In the genomic region with DNA sequence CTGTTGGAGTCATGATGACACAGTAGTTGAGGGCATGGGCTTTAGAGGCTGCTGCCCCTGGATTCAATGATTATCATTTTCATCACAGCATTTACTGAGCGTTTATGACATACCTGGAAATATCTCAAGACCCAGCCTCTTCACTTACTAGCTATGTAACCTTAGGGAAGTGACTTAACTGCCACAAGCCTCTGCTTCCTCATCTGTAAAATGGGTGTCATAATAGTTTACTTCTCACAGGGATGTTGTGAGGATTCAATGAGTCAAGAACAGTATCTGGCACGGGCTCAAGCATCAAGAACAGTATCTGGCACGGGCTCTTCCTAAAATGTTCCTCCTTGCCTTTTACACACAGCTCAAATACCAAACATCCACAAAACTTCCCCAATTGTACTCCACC, we compare ENCODE assay signal across 15 cellular contexts. TPM values are rescaled to one million over a fixed set of nuclear protein-coding genes. Genes with fewer than 3 reads are reported as not detected.
DNase-seq lines count a peak whose midpoint lies in the region; ATAC-seq, FAIRE-seq and TF ChIP-seq lines count a peak whose summit lies in the region.
"Had no signal": no experiment of that assay in that cellular context is flagged by ENCODE, and none has a peak within 500 bp of the region (broad histone marks: within the 10 kb centered on the region; RNA-seq: fewer than 3 reads in every experiment).

No MANE protein-coding gene starts in this region.

- H3K27ac ChIP-seq in breast epithelium (no peak overlapping the region), K562 (ENCODE audit: extremely low read depth, low read depth, low read length) (no peak overlapping the region), esophagus squamous epithelium (peak overlapping the region in 3 of 4 donors; percentile 62 to 78 (median 73))

- WGBS in K562 (ENCODE audit: insufficient coverage, low coverage, missing lambda C conversion rate), result 2% methylated on average over 3 of the region's 3 CpGs
- 49 to 64% methylated on average over 3 of the region's 3 CpGs for WGBS in esophagus squamous epithelium, 2 donors

- no peaks in the 10 kb centered on the region for H3K9me1 ChIP-seq in K562 (ENCODE audit: control insufficient read depth, insufficient read depth, low read length)

- H3K79me2 ChIP-seq in K562 (ENCODE audit: control insufficient read depth, insufficient read depth, low read length), result no peaks in the 10 kb centered on the region

- H3K27me3 Mint-ChIP-seq in MCF 10A (ENCODE audit: insufficient read depth, unreplicated experiment) (no peaks in the 10 kb centered on the region), glutamatergic neuron (ENCODE audit: unreplicated experiment) (peaks cover 2% of the 10 kb centered on the region)

- no peak for ATAC-seq in K562
- ATAC-seq: HCT116 had no signal

- H3K36me3 ChIP-seq in breast epithelium, result no peaks in the 10 kb centered on the region
- no peaks in the 10 kb centered on the region for H3K36me3 ChIP-seq in K562 (ENCODE audit: control insufficient read depth, insufficient read depth, low read length)
- no peaks in the 10 kb centered on the region for H3K36me3 ChIP-seq in esophagus squamous epithelium

- H3K36me3 Mint-ChIP-seq in MCF 10A (ENCODE audit: insufficient read depth, unreplicated experiment) (peaks cover 6% of the 10 kb centered on the region), glutamatergic neuron (ENCODE audit: unreplicated experiment) (no peaks in the 10 kb centered on the region)
- H3K36me3 Mint-ChIP-seq: CD4-positive, CD25-positive, alpha-beta regulatory T cell had no signal

- H3K27me3 ChIP-seq in breast epithelium (no peaks in the 10 kb centered on the region), K562 (ENCODE audit: control insufficient read depth in 2 of 2, insufficient read depth in 2 of 2, low read length in 2 of 2) (peaks cover 17 to 53% of the 10 kb centered on the region in 2 experiments), esophagus squamous epithelium (no peaks in the 10 kb centered on the region)

- no peak overlapping the region for H3K4me2 ChIP-seq in K562 (ENCODE audit: insufficient read depth, low read length)

- peaks cover 18% of the 10 kb centered on the region for H3K4me1 Mint-ChIP-seq in MCF 10A (ENCODE audit: insufficient read depth, unreplicated experiment)
- peaks cover 32% of the 10 kb centered on the region for H3K4me1 Mint-ChIP-seq in glutamatergic neuron (ENCODE audit: low read depth, unreplicated experiment)

- no peak for TF ChIP-seq RAD21 in K562 (CRISPR knock-in tag; conservative IDR thresholded peaks at IDR 0.05 in 1 of 2, IDR thresholded peaks at IDR 0.05 in 1 of 2)

- peaks cover 6% of the 10 kb centered on the region; the same call in 1 of the 2 replicates for H4K20me1 ChIP-seq in K562 (replicated peaks; ENCODE audit: control insufficient read depth, insufficient read depth, low read length)

- no peak overlapping the region for H3K4me3 Mint-ChIP-seq in MCF 10A (ENCODE audit: unreplicated experiment)
- no peak overlapping the region for H3K4me3 Mint-ChIP-seq in glutamatergic neuron (ENCODE audit: unreplicated experiment)
- H3K4me3 Mint-ChIP-seq: B cell; CD4-positive, CD25-positive, alpha-beta regulatory T cell had no signal

- TF ChIP-seq CTCF in MCF 10A (IDR thresholded peaks at IDR 0.05; ENCODE audit: unreplicated experiment) (no peak), breast epithelium (IDR thresholded peaks at IDR 0.05) (no peak), K562 (IDR thresholded peaks at IDR 0.05 in 2 of 3, conservative IDR thresholded peaks at IDR 0.05 in 1 of 3; ENCODE audit: insufficient read depth in 2 of 3, low read depth in 1 of 3, low read length in 3 of 3) (no peak), esophagus squamous epithelium (IDR thresholded peaks at IDR 0.05) (no peak), glutamatergic neuron (IDR thresholded peaks at IDR 0.05; ENCODE audit: partially characterized antibody, unreplicated experiment) (no peak)

- no peak overlapping the region for H3K9ac ChIP-seq in K562 (ENCODE audit: insufficient read depth in 1 of 2, low read depth in 2 of 2, low read length in 2 of 2)

- no peak for FAIRE-seq in K562 (lab: Jason Lieb, UNC)

- no peak for TF ChIP-seq EP300 in K562 (IDR thresholded peaks at IDR 0.05; ENCODE audit: low read length)

- DNase-seq in MCF 10A (ENCODE audit: unreplicated experiment), result peak; percentile 20
- DNase-seq in breast epithelium (ENCODE audit: low spot score in 2 of 2), result no peak
- no peak for DNase-seq in K562 (ENCODE audit: extremely low read depth in 1 of 4, low spot score in 3 of 4)
- no peak for DNase-seq in esophagus squamous epithelium (lab: John Stamatoyannopoulos, UW)
- no peak for DNase-seq in activated CD4-positive, alpha-beta T cell treated with anti-CD3 and anti-CD28 coated beads for 4 hours
- no peak for DNase-seq in NCI-H526 (lab: John Stamatoyannopoulos, UW)
- no peak for DNase-seq in glutamatergic neuron
- DNase-seq: CD4-positive, CD25-positive, alpha-beta regulatory T cell; GDM1; GOT3; NCI-H1436; NK-92 treated with Interleukin-12 subunit alpha and Interleukin-12 subunit beta, amount 100 ng/mL, for 24 hours; OCI-M1 had no signal

- TF ChIP-seq POLR2A in breast epithelium (IDR thresholded peaks at IDR 0.05) (no peak), K562 (conservative IDR thresholded peaks at IDR 0.05) (no peak), esophagus squamous epithelium (IDR thresholded peaks at IDR 0.05) (no peak)

- no peak overlapping the region for H2AFZ ChIP-seq in K562 (ENCODE audit: low read depth, low read length)

- no peaks in the 10 kb centered on the region for H3K9me3 ChIP-seq in breast epithelium
- H3K9me3 ChIP-seq in K562 (replicated peaks; ENCODE audit: control insufficient read depth, insufficient read depth, low read depth, low read length), result no peaks in the 10 kb centered on the region
- no peaks in the 10 kb centered on the region for H3K9me3 ChIP-seq in esophagus squamous epithelium

- CTCF ChIA-PET in MCF 10A (lab: Yijun Ruan, JAX) (interaction anchor here (0.5 to 12.0 kb wide), 7 partner anchors 13 to 1891 kb away, joined by 3 to 257 read pairs (median 3); no protein-coding TSS in a partner anchor), K562 (lab: Yijun Ruan, JAX; ENCODE audit: low intra/inter-chr PET ratio) (no interaction called here)

- in situ Hi-C loops in K562 (cut with MboI), result loop anchor here (5.0 to 10.0 kb wide), 2 partner anchors 153 to 431 kb away; no protein-coding TSS in a partner anchor

- no peak overlapping the region for H3K4me3 ChIP-seq in breast epithelium
- no peak overlapping the region for H3K4me3 ChIP-seq in K562
- no peak overlapping the region for H3K4me3 ChIP-seq in esophagus squamous epithelium

- H3K4me1 ChIP-seq in breast epithelium (peaks cover 0 to 3% of the 10 kb centered on the region in 2 donors), K562 (replicated peaks in 1 of 2; ENCODE audit: control insufficient read depth in 2 of 2, insufficient read depth in 2 of 2, low read length in 2 of 2) (no peaks in the 10 kb centered on the region), esophagus squamous epithelium (peaks cover 5 to 54% (median 17%) of the 10 kb centered on the region in 3 donors)

- intact Hi-C loops in MCF 10A (cut with micrococcal nuclease), result loop anchor here (5.0 kb wide), 1 partner anchor 33 kb away; the partner anchor contains the start of gene LGALSL
- intact Hi-C loops in breast epithelium (cut with DNase I; ENCODE audit: low total_unique reads), result loop anchor here (10.0 kb wide), 1 partner anchor 151 kb away; no protein-coding TSS in a partner anchor
- intact Hi-C loops in K562 (cut with micrococcal nuclease), result no loop called here
- intact Hi-C loops in esophagus squamous epithelium (cut with DNase I), result loop anchor here (5.0 to 10.0 kb wide), 2 partner anchors 153 to 441 kb away; no protein-coding TSS in a partner anchor

- peak overlapping the region; percentile 83 for H3K27ac Mint-ChIP-seq in MCF 10A (ENCODE audit: low read depth, unreplicated experiment)
- H3K27ac Mint-ChIP-seq in glutamatergic neuron (ENCODE audit: unreplicated experiment), result no peak overlapping the region
- H3K27ac Mint-ChIP-seq: B cell; CD4-positive, CD25-positive, alpha-beta regulatory T cell had no signal

- H3K9me3 Mint-ChIP-seq in MCF 10A (ENCODE audit: unreplicated experiment), result no peaks in the 10 kb centered on the region
- H3K9me3 Mint-ChIP-seq in glutamatergic neuron (ENCODE audit: unreplicated experiment), result peaks cover 1% of the 10 kb centered on the region
- H3K9me3 Mint-ChIP-seq: CD4-positive, CD25-positive, alpha-beta regulatory T cell had no signal

- POLR2A ChIA-PET in MCF 10A (lab: Yijun Ruan, JAX), result interaction anchor here (0.8 to 2.3 kb wide), 13 partner anchors 13 to 380 kb away, joined by 3 to 13 read pairs (median 5); partner anchors contain the start of genes AFTPH and LGALSL
- POLR2A ChIA-PET in K562 (lab: Yijun Ruan, JAX), result interaction anchor here (0.7 kb wide), 1 partner anchor 257 kb away, joined by 3 read pairs; no protein-coding TSS in a partner anchor

- BruUV-seq in MCF 10A (replicated peaks; lab: Mats Ljungman, UMichigan) (no TSS peak), K562 (replicated peaks; lab: Mats Ljungman, UMichigan) (no TSS peak)

RNA-seq across cellular contexts. Expression of gene LGALSL, which starts 31.3 kb away (rescaled TPM):
- total RNA-seq in MCF 10A (2022) (11.4 and 13.5 TPM in 2 replicates), breast epithelium (10 to 100 TPM in 2 of 3 donors, 1 to 10 TPM in 1; 9.4 to 16.7 (median 16.5) TPM), K562 (2014; rRNA removed) (0.09 and 0.24 TPM in 2 replicates), K562 (2014; rRNA removed; fragmentation: Illumina TruSeq; extraction: Trizol) (0.15 and 0.26 TPM in 2 replicates), K562 (2015; rRNA removed; fragmentation: Illumina TruSeq; extraction: Trizol) (not detected in 2 replicates), K562 (2021) (0.22 TPM in 1 of 2 replicates, not detected in the other), esophagus squamous epithelium (10 to 100 TPM; 16.4 to 56.0 (median 33.5) TPM), glutamatergic neuron (ENCODE audit: unreplicated experiment) (2.8 TPM)
- total RNA-seq in K562 (2011; cell fraction: chromatin; rRNA removed; ENCODE audit: low replicate concordance), result not detected in 2 replicates
- not detected in 2 replicates for total RNA-seq in K562 (2011; cell fraction: nucleolus; rRNA removed)
- not detected in 2 replicates for total RNA-seq in K562 (2011; cell fraction: nucleoplasm; rRNA removed)
- polyA plus RNA-seq in K562 (2011; rRNA removed) (0.29 and 0.47 TPM in 2 replicates), K562 (2014; fragmentation: Illumina TruSeq; extraction: Trizol) (0.16 and 0.24 TPM in 2 replicates), K562 (2014; fragmentation: Nextera tagmentation; extraction: Ambion mirVana) (under 1 TPM; 0.04 to 0.13 TPM), K562 (2014; rRNA removed) (not detected in 2 replicates)
- polyA plus RNA-seq in K562 (2011; cell fraction: cytosol; rRNA removed), result 0.03 and 0.83 TPM in 2 replicates
- polyA plus RNA-seq in K562 (2011; cell fraction: nucleus; rRNA removed), result 0.42 TPM in 1 of 2 replicates, not detected in the other
- 0.04 and 0.08 TPM in 2 replicates for polyA plus RNA-seq in K562 (2012)
- 0.21 and 0.51 TPM in 2 replicates for polyA minus RNA-seq in K562 (2011; rRNA and poly(A)+ RNA removed)
- not detected in 2 replicates for polyA minus RNA-seq in K562 (2011; cell fraction: cytosol; rRNA and poly(A)+ RNA removed)
- polyA minus RNA-seq in K562 (2011; cell fraction: nucleus; rRNA and poly(A)+ RNA removed), result 0.22 TPM in 1 of 2 replicates, not detected in the other

RNA-seq across cellular contexts. Expression of gene AFTPH, which starts 38.8 kb away (rescaled TPM):
- total RNA-seq in MCF 10A (2022) (24.2 and 24.7 TPM in 2 replicates), breast epithelium (10 to 100 TPM; 33.4 to 75.8 (median 55.1) TPM), K562 (2014; rRNA removed) (10.8 and 12.9 TPM in 2 replicates), K562 (2014; rRNA removed; fragmentation: Illumina TruSeq; extraction: Trizol) (21.2 and 24.9 TPM in 2 replicates), K562 (2015; rRNA removed; fragmentation: Illumina TruSeq; extraction: Trizol) (23.3 and 26.2 TPM in 2 replicates), K562 (2021) (13.6 and 13.8 TPM in 2 replicates), esophagus squamous epithelium (10 to 100 TPM; 30.3 to 52.8 (median 43.8) TPM), glutamatergic neuron (ENCODE audit: unreplicated experiment) (13.3 TPM)
- total RNA-seq in K562 (2011; cell fraction: chromatin; rRNA removed; ENCODE audit: low replicate concordance), result 12.6 and 37.3 TPM in 2 replicates
- 6.3 and 9.9 TPM in 2 replicates for total RNA-seq in K562 (2011; cell fraction: nucleolus; rRNA removed)
- total RNA-seq in K562 (2011; cell fraction: nucleoplasm; rRNA removed), result 12.0 and 18.2 TPM in 2 replicates
- polyA plus RNA-seq in K562 (2011; rRNA removed) (17.8 and 21.5 TPM in 2 replicates), K562 (2014; fragmentation: Illumina TruSeq; extraction: Trizol) (15.5 and 18.3 TPM in 2 replicates), K562 (2014; fragmentation: Nextera tagmentation; extraction: Ambion mirVana) (1 to 10 TPM; 8.0 to 9.3 TPM), K562 (2014; rRNA removed) (12.2 and 12.6 TPM in 2 replicates)
- 6.8 and 10.1 TPM in 2 replicates for polyA plus RNA-seq in K562 (2011; cell fraction: cytosol; rRNA removed)
- 9.6 and 13.3 TPM in 2 replicates for polyA plus RNA-seq in K562 (2011; cell fraction: nucleus; rRNA removed)
- polyA plus RNA-seq in K562 (2012), result 13.9 and 14.1 TPM in 2 replicates
- polyA minus RNA-seq in K562 (2011; rRNA and poly(A)+ RNA removed), result 31.0 and 36.1 TPM in 2 replicates
- polyA minus RNA-seq in K562 (2011; cell fraction: cytosol; rRNA and poly(A)+ RNA removed), result 11.6 and 12.5 TPM in 2 replicates
- 11.3 and 21.7 TPM in 2 replicates for polyA minus RNA-seq in K562 (2011; cell fraction: nucleus; rRNA and poly(A)+ RNA removed)

Comparison
In these comparisons a context has a peak if more than half of its experiments do, and no peak if none do; other contexts are left out.
1. H3K27ac ChIP-seq: peak in esophagus squamous epithelium (3 of 4); none in breast epithelium (0 of 2) and K562 (single experiment).